ENCODE assay signal across 9 cellular contexts in genomic region chr3:148718982-148719862, GRCh38. TPM values are rescaled to one million over a fixed set of nuclear protein-coding genes. Genes with fewer than 3 reads are reported as not detected.
DNase-seq lines count a peak whose midpoint lies in the region; ATAC-seq and TF ChIP-seq lines count a peak whose summit lies in the region.
"Had no signal": no experiment of that assay in that cellular context is flagged by ENCODE, and none has a peak within 500 bp of the region (broad histone marks: within the 10 kb centered on the region; RNA-seq: fewer than 3 reads in every experiment).

No MANE protein-coding gene starts in this region.

- H3K9me3 Mint-ChIP-seq in activated naive CD8-positive, alpha-beta T cell treated with anti-CD3 and anti-CD28 coated beads for 36 hours: no peaks in the 10 kb centered on the region
- peaks cover 2% of the 10 kb centered on the region for H3K9me3 Mint-ChIP-seq in activated T-cell treated with anti-CD3 and anti-CD28 coated beads, Interleukin-2, amount 50 U/mL, for 24 hours

- no peak overlapping the region for H3K4me3 Mint-ChIP-seq in activated naive CD8-positive, alpha-beta T cell treated with anti-CD3 and anti-CD28 coated beads for 36 hours
- H3K4me3 Mint-ChIP-seq in activated T-cell treated with anti-CD3 and anti-CD28 coated beads, Interleukin-2, amount 50 U/mL, for 24 hours: no peak overlapping the region
- H3K4me3 Mint-ChIP-seq: activated naive CD8-positive, alpha-beta T cell had no signal

- no peaks in the 10 kb centered on the region for H3K79me2 ChIP-seq in DND-41 (ENCODE audit: insufficient read depth, low read length)
- no peaks in the 10 kb centered on the region for H3K79me2 ChIP-seq in osteoblast (ENCODE audit: insufficient read depth, low read length)

- no peak overlapping the region for H3K9ac ChIP-seq in DND-41 (ENCODE audit: low read depth, low read length)

- H3K4me3 ChIP-seq in DND-41 (ENCODE audit: low read depth in 1 of 2, low read length in 2 of 2): no peak overlapping the region
- no peak overlapping the region for H3K4me3 ChIP-seq in LNCaP clone FGC (ENCODE audit: low read depth, low read length)
- H3K4me3 ChIP-seq in osteoblast (ENCODE audit: insufficient read depth, low read length): no peak overlapping the region

- H3K27me3 ChIP-seq in DND-41 (ENCODE audit: insufficient read depth, low read length, poor library complexity) (no peaks in the 10 kb centered on the region), osteoblast (ENCODE audit: insufficient read depth, low read length) (no peaks in the 10 kb centered on the region)

- no peak for ATAC-seq in DND-41 (ENCODE audit: insufficient read depth, low read depth)
- ATAC-seq in HG03196 (IDR thresholded peaks at IDR 0.05; ENCODE audit: unreplicated experiment): no peak

- H3K36me3 ChIP-seq in DND-41 (ENCODE audit: insufficient read depth, low read length): no peaks in the 10 kb centered on the region
- H3K36me3 ChIP-seq in osteoblast (ENCODE audit: insufficient read depth, low read length): no peaks in the 10 kb centered on the region

- H3K27ac ChIP-seq in DND-41 (ENCODE audit: low read length) (no peak overlapping the region), osteoblast (ENCODE audit: low read depth, low read length) (no peak overlapping the region)

- TF ChIP-seq CTCF in DND-41 (IDR thresholded peaks at IDR 0.05; ENCODE audit: borderline replicate concordance, extremely low read depth, low read length, poor library complexity, severe bottlenecking): peak; percentile 32
- TF ChIP-seq CTCF in LNCaP clone FGC (IDR thresholded peaks at IDR 0.05; ENCODE audit: control insufficient read depth, extremely low read depth, insufficient read depth): peak; percentile 66
- peak; percentile 58 for TF ChIP-seq CTCF in osteoblast (IDR thresholded peaks at IDR 0.05; ENCODE audit: extremely low read depth, low read depth, low read length)

- no peak overlapping the region for H3K4me2 ChIP-seq in DND-41 (ENCODE audit: insufficient read depth, low read length)
- H3K4me2 ChIP-seq in osteoblast (ENCODE audit: insufficient read depth, low read length): no peak overlapping the region

- H3K27me3 Mint-ChIP-seq in activated naive CD8-positive, alpha-beta T cell treated with anti-CD3 and anti-CD28 coated beads for 36 hours: no peaks in the 10 kb centered on the region
- H3K27me3 Mint-ChIP-seq in activated T-cell treated with anti-CD3 and anti-CD28 coated beads, Interleukin-2, amount 50 U/mL, for 24 hours: no peaks in the 10 kb centered on the region
- H3K27me3 Mint-ChIP-seq: activated naive CD8-positive, alpha-beta T cell had no signal

- H3K9me3 ChIP-seq in DND-41 (ENCODE audit: insufficient read depth, low read length, severe bottlenecking): no peaks in the 10 kb centered on the region
- H3K9me3 ChIP-seq in osteoblast (ENCODE audit: low read depth, low read length): no peaks in the 10 kb centered on the region

- no peaks in the 10 kb centered on the region for H4K20me1 ChIP-seq in DND-41 (ENCODE audit: insufficient read depth, low read length)
- no peaks in the 10 kb centered on the region for H4K20me1 ChIP-seq in osteoblast (ENCODE audit: insufficient read depth, low read length)

- DNase-seq in DND-41 (no peak), LNCaP clone FGC (ENCODE audit: low read depth) (no peak), cerebellum (ENCODE audit: low spot score) (peak; percentile 8), osteoblast (ENCODE audit: insufficient read length, low spot score, missing footprints) (no peak), HuH-7.5 (ENCODE audit: low spot score) (no peak)
- DNase-seq in activated naive CD8-positive, alpha-beta T cell treated with anti-CD3 and anti-CD28 coated beads for 36 hours: no peak
- no peak for DNase-seq in activated T-cell treated with anti-CD3 and anti-CD28 coated beads, Interleukin-2, amount 50 U/mL, for 24 hours

- no peaks in the 10 kb centered on the region for H3K4me1 ChIP-seq in DND-41 (ENCODE audit: insufficient read depth, low read length)
- H3K4me1 ChIP-seq in osteoblast (ENCODE audit: insufficient read depth, low read length): peaks cover 17% of the 10 kb centered on the region

- H3K4me1 Mint-ChIP-seq in activated naive CD8-positive, alpha-beta T cell treated with anti-CD3 and anti-CD28 coated beads for 36 hours: no peaks in the 10 kb centered on the region
- no peaks in the 10 kb centered on the region for H3K4me1 Mint-ChIP-seq in activated T-cell treated with anti-CD3 and anti-CD28 coated beads, Interleukin-2, amount 50 U/mL, for 24 hours (ENCODE audit: low read depth)

- no peak overlapping the region for H3K27ac Mint-ChIP-seq in activated naive CD8-positive, alpha-beta T cell treated with anti-CD3 and anti-CD28 coated beads for 36 hours
- no peak overlapping the region for H3K27ac Mint-ChIP-seq in activated T-cell treated with anti-CD3 and anti-CD28 coated beads, Interleukin-2, amount 50 U/mL, for 24 hours
- H3K27ac Mint-ChIP-seq: activated naive CD8-positive, alpha-beta T cell had no signal

- no peak overlapping the region for H2AFZ ChIP-seq in DND-41 (ENCODE audit: low read depth, low read length)
- H2AFZ ChIP-seq in osteoblast (ENCODE audit: low read length): no peak overlapping the region

- H3K36me3 Mint-ChIP-seq in activated naive CD8-positive, alpha-beta T cell treated with anti-CD3 and anti-CD28 coated beads for 36 hours: no peaks in the 10 kb centered on the region
- no peaks in the 10 kb centered on the region for H3K36me3 Mint-ChIP-seq in activated T-cell treated with anti-CD3 and anti-CD28 coated beads, Interleukin-2, amount 50 U/mL, for 24 hours (ENCODE audit: low read depth)
- H3K36me3 Mint-ChIP-seq: activated naive CD8-positive, alpha-beta T cell had no signal

RNA-seq across cellular contexts. Expression of gene AGTR1, which starts 21.5 kb away (rescaled TPM):
- total RNA-seq in cerebellum (7.1 TPM), osteoblast (10.5 and 13.3 TPM in 2 replicates)
- total RNA-seq in activated naive CD8-positive, alpha-beta T cell treated with anti-CD3 and anti-CD28 coated beads for 36 hours: not detected
